Comparison of ENCODE assay signal across 8 cellular contexts in genomic region chr4:145618210-145618911, GRCh38. TPM values are rescaled to one million over a fixed set of nuclear protein-coding genes. Genes with fewer than 3 reads are reported as not detected.
DNase-seq lines count a peak whose midpoint lies in the region; ATAC-seq, FAIRE-seq and TF ChIP-seq lines count a peak whose summit lies in the region.

No MANE protein-coding gene starts in this region.

- peaks cover 0 to 13% (median 6%) of the 10 kb centered on the region in 3 donors for H3K36me3 Mint-ChIP-seq in CD8-positive, alpha-beta memory T cell
- peaks cover 17% of the 10 kb centered on the region for H3K36me3 Mint-ChIP-seq in activated CD4-positive, alpha-beta memory T cell treated with anti-CD3 and anti-CD28 coated beads for 36 hours

- DNase-seq in CD8-positive, alpha-beta memory T cell = peak in 1 of 5 donors; percentile 5
- no peak for DNase-seq in activated CD4-positive, alpha-beta memory T cell treated with anti-CD3 and anti-CD28 coated beads for 36 hours
- peak; percentile 16 for DNase-seq in epithelial cell of esophagus (ENCODE audit: low read depth)
- DNase-seq in urothelium cell line (ENCODE audit: low spot score) = peak; percentile 7
- DNase-seq in RPMI8226 = no peak
- DNase-seq in GDM1 (lab: John Stamatoyannopoulos, UW) = no peak

- peak overlapping the region; percentile 85 for H3K4me3 ChIP-seq in CD8-positive, alpha-beta memory T cell (ENCODE audit: low read length)
- H3K4me3 ChIP-seq in epithelial cell of esophagus (ENCODE audit: low read length) (peak overlapping the region; percentile 89), muscle layer of duodenum (ENCODE audit: low read depth in 1 of 2, low read length in 2 of 2) (peak overlapping the region; percentile 74 to 95)

- intact Hi-C loops in activated CD4-positive, alpha-beta memory T cell treated with anti-CD3 and anti-CD28 coated beads for 36 hours (cut with micrococcal nuclease) = loop anchor here (2.0 to 10.0 kb wide), 6 partner anchors 132 to 1444 kb away; no protein-coding TSS in a partner anchor

- no peaks in the 10 kb centered on the region for H3K9me3 ChIP-seq in CD8-positive, alpha-beta memory T cell (ENCODE audit: low read length)
- no peaks in the 10 kb centered on the region for H3K9me3 ChIP-seq in muscle layer of duodenum (ENCODE audit: control insufficient read depth in 1 of 2, low read length in 2 of 2)

- H3K27ac ChIP-seq in CD8-positive, alpha-beta memory T cell (ENCODE audit: low read depth, low read length) = peak overlapping the region; percentile 95
- peak overlapping the region; percentile 96 for H3K27ac ChIP-seq in muscle layer of duodenum (ENCODE audit: low read length)

- peaks cover 33 to 55% (median 52%) of the 10 kb centered on the region in 3 donors for H3K4me1 Mint-ChIP-seq in CD8-positive, alpha-beta memory T cell
- peaks cover 43% of the 10 kb centered on the region for H3K4me1 Mint-ChIP-seq in activated CD4-positive, alpha-beta memory T cell treated with anti-CD3 and anti-CD28 coated beads for 36 hours (ENCODE audit: low read depth)

- H3K4me1 ChIP-seq in CD8-positive, alpha-beta memory T cell (ENCODE audit: insufficient read depth, low read length) = peaks cover 26% of the 10 kb centered on the region
- H3K4me1 ChIP-seq in muscle layer of duodenum (ENCODE audit: control insufficient read depth in 1 of 2, insufficient read depth in 2 of 2, low read length in 2 of 2) = peaks cover 5 to 13% of the 10 kb centered on the region in 2 donors

- TF ChIP-seq CTCF in epithelial cell of esophagus (IDR thresholded peaks at IDR 0.05; ENCODE audit: insufficient read depth, low read depth, low read length, missing control alignments) = no peak

- H3K27me3 ChIP-seq in CD8-positive, alpha-beta memory T cell (ENCODE audit: insufficient read depth, low read length, poor library complexity, severe bottlenecking) = no peaks in the 10 kb centered on the region
- no peaks in the 10 kb centered on the region for H3K27me3 ChIP-seq in muscle layer of duodenum (ENCODE audit: low read depth, low read length)

- ATAC-seq in HG03354 (IDR thresholded peaks at IDR 0.05; ENCODE audit: poor library complexity, severe bottlenecking, unreplicated experiment) = peak; percentile 0

- POLR2A ChIA-PET in CD8-positive, alpha-beta memory T cell (lab: Charles Lee) = interaction anchor here (0.6 to 1.5 kb wide), 5 partner anchors 319 to 520 kb away, joined by 3 to 10 read pairs (median 6); partner anchors contain the start of genes ABCE1 and ANAPC10
- POLR2A ChIA-PET in activated CD4-positive, alpha-beta memory T cell treated with anti-CD3 and anti-CD28 coated beads for 36 hours (lab: Charles Lee) = interaction anchor here (0.9 to 2.3 kb wide), 4 partner anchors 102 to 440 kb away, joined by 3 to 7 read pairs (median 6); partner anchors contain the start of gene ZNF827

- H3K27me3 Mint-ChIP-seq in CD8-positive, alpha-beta memory T cell = peaks cover 0 to 8% of the 10 kb centered on the region in 2 donors
- H3K27me3 Mint-ChIP-seq in activated CD4-positive, alpha-beta memory T cell treated with anti-CD3 and anti-CD28 coated beads for 36 hours = no peaks in the 10 kb centered on the region

- CTCF ChIA-PET in CD8-positive, alpha-beta memory T cell (lab: Charles Lee) = interaction anchor here (1.3 to 2.7 kb wide), 3 partner anchors 319 to 443 kb away, joined by 3 to 17 read pairs (median 5); no protein-coding TSS in a partner anchor
- CTCF ChIA-PET in activated CD4-positive, alpha-beta memory T cell treated with anti-CD3 and anti-CD28 coated beads for 36 hours (lab: Charles Lee) = interaction anchor here (0.9 to 3.0 kb wide), 8 partner anchors 8 to 402 kb away, joined by 3 to 21 read pairs (median 5); no protein-coding TSS in a partner anchor

- FAIRE-seq in urothelium cell line (lab: Jason Lieb, UNC) = no peak

- H3K27ac Mint-ChIP-seq in CD8-positive, alpha-beta memory T cell = peak overlapping the region; percentile 96 to 100 (median 99)
- peak overlapping the region; percentile 100 for H3K27ac Mint-ChIP-seq in activated CD4-positive, alpha-beta memory T cell treated with anti-CD3 and anti-CD28 coated beads for 36 hours

- peak overlapping the region; percentile 94 to 100 (median 99) for H3K4me3 Mint-ChIP-seq in CD8-positive, alpha-beta memory T cell
- peak overlapping the region; percentile 94 for H3K4me3 Mint-ChIP-seq in activated CD4-positive, alpha-beta memory T cell treated with anti-CD3 and anti-CD28 coated beads for 36 hours

- H3K9me3 Mint-ChIP-seq in CD8-positive, alpha-beta memory T cell = no peaks in the 10 kb centered on the region
- H3K9me3 Mint-ChIP-seq in activated CD4-positive, alpha-beta memory T cell treated with anti-CD3 and anti-CD28 coated beads for 36 hours = peaks cover 3% of the 10 kb centered on the region

- no peaks in the 10 kb centered on the region for H3K36me3 ChIP-seq in CD8-positive, alpha-beta memory T cell (ENCODE audit: insufficient read depth, low read length)
- H3K36me3 ChIP-seq in muscle layer of duodenum (ENCODE audit: control insufficient read depth in 1 of 2, insufficient read depth in 2 of 2, low read length in 2 of 2) = no peaks in the 10 kb centered on the region

RNA-seq across cellular contexts. Expression of gene MMAA, which starts 0.8 kb away (rescaled TPM):
- 10 to 100 TPM; 13.1 to 14.9 TPM for total RNA-seq in CD8-positive, alpha-beta memory T cell
- 7.2 TPM for polyA plus RNA-seq in CD8-positive, alpha-beta memory T cell
- total RNA-seq in activated CD4-positive, alpha-beta memory T cell treated with anti-CD3 and anti-CD28 coated beads for 36 hours = 10 to 100 TPM; 24.4 to 25.1 TPM

Comparison
In these comparisons a context has a peak if more than half of its experiments do, and no peak if none do; other contexts are left out.
1. DNase-seq: peak in epithelial cell of esophagus (single experiment) and urothelium cell line (single experiment); none in activated CD4-positive, alpha-beta memory T cell treated with anti-CD3 and anti-CD28 coated beads for 36 hours (single experiment), RPMI8226 (single experiment) and GDM1 (single experiment).
2. Peak in every context shown above with its lines, with median percentiles within 50 percentile points of each other: H3K4me3 ChIP-seq.